ENCODE assay signal across 21 cellular contexts in the genomic region with DNA sequence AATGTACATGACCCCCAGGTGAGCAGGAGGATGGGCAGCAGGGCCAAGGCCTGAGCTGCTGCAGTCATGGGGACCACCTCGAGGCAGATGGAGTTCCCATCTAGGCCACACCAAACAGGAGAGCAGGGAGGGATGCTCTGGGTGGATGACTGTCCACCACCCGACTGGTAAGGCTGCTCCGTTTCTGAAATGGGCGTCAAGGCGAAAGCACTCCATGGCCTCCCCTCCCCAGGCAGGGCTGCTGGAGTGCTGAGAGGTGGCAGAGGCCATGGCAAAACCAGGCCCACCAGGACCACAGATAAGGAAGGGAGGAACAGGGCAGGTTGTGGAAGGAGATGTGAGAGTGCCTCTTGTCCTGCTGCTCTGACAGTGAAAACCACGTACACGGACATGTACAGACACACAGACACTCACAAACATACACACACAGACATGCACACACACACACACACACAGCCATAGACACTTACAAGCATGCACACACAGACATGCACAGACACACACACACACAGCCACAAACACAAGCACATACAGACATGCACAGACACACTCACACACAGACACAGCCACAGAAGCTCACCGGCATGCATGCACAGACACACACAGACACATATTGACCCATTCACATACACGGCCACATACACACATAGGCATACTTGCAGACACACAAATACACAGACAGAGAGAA.
DNase-seq lines count a peak whose midpoint lies in the region; ATAC-seq, FAIRE-seq and TF ChIP-seq lines count a peak whose summit lies in the region.
"Had no signal": no experiment of that assay in that cellular context is flagged by ENCODE, and none has a peak within 500 bp of the region (broad histone marks: within the 10 kb centered on the region; RNA-seq: fewer than 3 reads in every experiment).

No MANE protein-coding gene starts in this region.

- peaks cover 30% of the 10 kb centered on the region for H3K36me3 Mint-ChIP-seq in endothelial cell (ENCODE audit: low read depth, unreplicated experiment)
- H3K36me3 Mint-ChIP-seq in activated T-helper 17 cell treated with anti-CD3 and anti-CD28 coated beads, Interleukin-2, amount 50 U/mL, for 72 hours (ENCODE audit: low read depth) = no peaks in the 10 kb centered on the region
- H3K36me3 Mint-ChIP-seq: CD14-positive monocyte, T-cell had no signal

- no peaks in the 10 kb centered on the region for H3K9me3 ChIP-seq in OCI-LY7 (ENCODE audit: low read length)
- H3K9me3 ChIP-seq: heart left ventricle, ovary had no signal

- POLR2A ChIA-PET in OCI-LY7 (lab: Charles Lee) = no interaction called here

- H3K4me1 Mint-ChIP-seq in endothelial cell (ENCODE audit: unreplicated experiment) = peaks cover 64% of the 10 kb centered on the region
- H3K4me1 Mint-ChIP-seq in activated T-helper 17 cell treated with anti-CD3 and anti-CD28 coated beads, Interleukin-2, amount 50 U/mL, for 72 hours = peaks cover 6% of the 10 kb centered on the region

- no peak for DNase-seq in OCI-LY7 (ENCODE audit: low spot score)
- no peak for DNase-seq in endothelial cell (ENCODE audit: low spot score)
- peak; percentile 53 for DNase-seq in posterior vena cava (ENCODE audit: low spot score)
- DNase-seq in RPMI8226 = no peak
- DNase-seq in GM19239 (ENCODE audit: insufficient read length, low spot score) = no peak
- DNase-seq: activated CD4-positive, alpha-beta T cell treated with anti-CD3 and anti-CD28 coated beads, Interleukin-2, amount 50 U/mL, for 4 hours; activated gamma-delta T cell treated with Interleukin-2 at 50 U/mL for 16 hours; effector memory CD8-positive, alpha-beta T cell; GF-D8; heart left ventricle; NCI-H2081; ovary; stimulated activated CD4-positive, alpha-beta T cell treated with anti-CD3 and anti-CD28 coated beads, Interleukin-2, amount 100 ng/mL, for 24 hours; stimulated activated naive CD8-positive, alpha-beta T cell treated with anti-CD3 and anti-CD28 coated beads, Interleukin-15, Interleukin-2, amounts not matched to agents 100 U/mL and 50 U/mL, for 24 hours; T-cell had no signal

- no peaks in the 10 kb centered on the region for H3K9me3 Mint-ChIP-seq in endothelial cell (ENCODE audit: unreplicated experiment)
- H3K9me3 Mint-ChIP-seq in activated T-helper 17 cell treated with anti-CD3 and anti-CD28 coated beads, Interleukin-2, amount 50 U/mL, for 72 hours = no peaks in the 10 kb centered on the region
- H3K9me3 Mint-ChIP-seq: CD14-positive monocyte; effector memory CD8-positive, alpha-beta T cell; T-cell had no signal

- peaks cover 31% of the 10 kb centered on the region for H3K27me3 Mint-ChIP-seq in endothelial cell (ENCODE audit: unreplicated experiment)
- peaks cover 5% of the 10 kb centered on the region for H3K27me3 Mint-ChIP-seq in activated T-helper 17 cell treated with anti-CD3 and anti-CD28 coated beads, Interleukin-2, amount 50 U/mL, for 72 hours

- no TSS peak for BruUV-seq in OCI-LY7 (replicated peaks; lab: Mats Ljungman, UMichigan)

- no peaks in the 10 kb centered on the region for H3K9me2 ChIP-seq in OCI-LY7 (ENCODE audit: insufficient read depth, low read length)

- CTCF ChIA-PET in OCI-LY7 (lab: Charles Lee; ENCODE audit: unreplicated experiment) = no interaction called here

- intact Hi-C loops in OCI-LY7 (cut with micrococcal nuclease; ENCODE audit: unreplicated experiment) (loop anchor here (10.0 kb wide), 5 partner anchors 227 to 783 kb away; a partner anchor contains a TSS), posterior vena cava (cut with DNase I) (no loop called here)

- TF ChIP-seq CTCF in C4-2B (conservative IDR thresholded peaks at IDR 0.05) = no peak
- TF ChIP-seq CTCF in OCI-LY7 (conservative IDR thresholded peaks at IDR 0.05; ENCODE audit: low read length) = no peak
- TF ChIP-seq CTCF in endothelial cell (IDR thresholded peaks at IDR 0.05; ENCODE audit: unreplicated experiment) = no peak

- H3K27ac ChIP-seq in C4-2B = peak overlapping the region; percentile 4; the same call in 1 of the 2 replicates
- H3K27ac ChIP-seq in OCI-LY7 (ENCODE audit: low read depth, low read length, poor library complexity, severe bottlenecking) = peak overlapping the region; percentile 44
- H3K27ac ChIP-seq: heart left ventricle, ovary had no signal

- H3K79me2 ChIP-seq in OCI-LY7 (ENCODE audit: insufficient read depth, low read depth, low read length) = no peaks in the 10 kb centered on the region

- H3K27ac Mint-ChIP-seq in endothelial cell (ENCODE audit: unreplicated experiment) = peak overlapping the region; percentile 77
- no peak overlapping the region for H3K27ac Mint-ChIP-seq in activated T-helper 17 cell treated with anti-CD3 and anti-CD28 coated beads, Interleukin-2, amount 50 U/mL, for 72 hours
- H3K27ac Mint-ChIP-seq: CD14-positive monocyte; effector memory CD8-positive, alpha-beta T cell; T-cell had no signal

- peaks cover 48% of the 10 kb centered on the region for H3K4me1 ChIP-seq in OCI-LY7 (ENCODE audit: insufficient read depth, low read length, poor library complexity, severe bottlenecking)

- peak overlapping the region; percentile 54 for H3K4me2 ChIP-seq in OCI-LY7 (ENCODE audit: low read length)

- peak overlapping the region; percentile 93 for H2AFZ ChIP-seq in OCI-LY7 (ENCODE audit: low read length)

- H3K4me3 ChIP-seq in OCI-LY7 (ENCODE audit: low read depth, low read length, poor library complexity, severe bottlenecking) = no peak overlapping the region
- H3K4me3 ChIP-seq: heart left ventricle, lung, ovary had no signal

- ATAC-seq in GM18909 (IDR thresholded peaks at IDR 0.05; ENCODE audit: poor library complexity, unreplicated experiment) = no peak
- ATAC-seq in activated T-helper 17 cell treated with anti-CD3 and anti-CD28 coated beads, Interleukin-2, amount 50 U/mL, for 72 hours (replicated peaks) = no peak
- ATAC-seq: effector memory CD8-positive, alpha-beta T cell; heart left ventricle; stimulated activated naive CD8-positive, alpha-beta T cell treated with anti-CD3 and anti-CD28 coated beads, Interleukin-15, Interleukin-2, amounts not matched to agents 100 U/mL and 50 U/mL, for 24 hours; T-cell had no signal

- H4K20me1 ChIP-seq in OCI-LY7 (ENCODE audit: insufficient read depth, low read length) = no peaks in the 10 kb centered on the region

- no peaks in the 10 kb centered on the region for H3K36me3 ChIP-seq in OCI-LY7 (ENCODE audit: insufficient read depth, low read length)
- H3K36me3 ChIP-seq: heart left ventricle, ovary had no signal

- no peak for FAIRE-seq in GM19239 (lab: Jason Lieb, UNC)
- FAIRE-seq: urothelium cell line had no signal

- no peak overlapping the region for H3K4me3 Mint-ChIP-seq in endothelial cell (ENCODE audit: unreplicated experiment)
- H3K4me3 Mint-ChIP-seq in activated T-helper 17 cell treated with anti-CD3 and anti-CD28 coated beads, Interleukin-2, amount 50 U/mL, for 72 hours = no peak overlapping the region
- H3K4me3 Mint-ChIP-seq: CD14-positive monocyte; effector memory CD8-positive, alpha-beta T cell; T-cell had no signal
